17 cellular contexts compared by ENCODE assay signal in genomic region chr11:2709429-2709828, GRCh38. TPM values are rescaled to one million over a fixed set of nuclear protein-coding genes. Genes with fewer than 3 reads are reported as not detected.
DNase-seq lines count a peak whose midpoint lies in the region; ATAC-seq and TF ChIP-seq lines count a peak whose summit lies in the region.
"Had no signal": no experiment of that assay in that cellular context is flagged by ENCODE, and none has a peak within 500 bp of the region (broad histone marks: within the 10 kb centered on the region; RNA-seq: fewer than 3 reads in every experiment).

No MANE protein-coding gene starts in this region.

- H3K9me3 ChIP-seq in adrenal gland (replicated peaks in 1 of 3) (no peaks in the 10 kb centered on the region), gastroesophageal sphincter (peaks cover 0 to 7% (median 0%) of the 10 kb centered on the region in 3 donors), vagina (no peaks in the 10 kb centered on the region)
- H3K9me3 ChIP-seq: ascending aorta, Peyer's patch had no signal

- H3K27ac ChIP-seq in adrenal gland = peak overlapping the region in 3 of 5 donors; percentile 29 to 74 (median 41)
- peak overlapping the region; percentile 54 to 90 (median 89) for H3K27ac ChIP-seq in gastroesophageal sphincter
- H3K27ac ChIP-seq in vagina = peak overlapping the region; percentile 85

- WGBS in adrenal gland, 4 donors = 59 to 74% (median 61%) methylated on average over 8 of the region's 8 CpGs
- WGBS in gastroesophageal sphincter (ENCODE audit: low coverage in 1 of 2), 2 donors = 8 to 23% methylated on average over 8 of the region's 8 CpGs

- H3K27ac Mint-ChIP-seq in nephron progenitor cell (no peak overlapping the region), progenitor cell of endocrine pancreas (no peak overlapping the region)
- H3K27ac Mint-ChIP-seq: CD8-positive, alpha-beta T cell; stimulated activated naive CD8-positive, alpha-beta T cell treated with anti-CD3 and anti-CD28 coated beads, Interleukin-15, Interleukin-2, amounts not matched to agents 100 ng/mL and 50 ng/mL, for 24 hours; T-helper 17 cell had no signal

- H3K4me1 Mint-ChIP-seq in nephron progenitor cell = peaks cover 61% of the 10 kb centered on the region
- H3K4me1 Mint-ChIP-seq in progenitor cell of endocrine pancreas (ENCODE audit: low read depth) = peaks cover 2% of the 10 kb centered on the region
- H3K4me1 Mint-ChIP-seq: T-helper 17 cell had no signal

- H3K36me3 Mint-ChIP-seq in nephron progenitor cell (ENCODE audit: low read depth) = peaks cover 4% of the 10 kb centered on the region
- H3K36me3 Mint-ChIP-seq in progenitor cell of endocrine pancreas (ENCODE audit: insufficient read depth) = no peaks in the 10 kb centered on the region

- TF ChIP-seq EP300 in gastroesophageal sphincter (IDR thresholded peaks at IDR 0.05) = no peak

- TF ChIP-seq CTCF in adrenal gland (IDR thresholded peaks at IDR 0.05) (no peak), gastroesophageal sphincter (IDR thresholded peaks at IDR 0.05) (no peak), nephron progenitor cell (IDR thresholded peaks at IDR 0.05) (no peak), vagina (IDR thresholded peaks at IDR 0.05) (no peak), progenitor cell of endocrine pancreas (IDR thresholded peaks at IDR 0.05; ENCODE audit: unreplicated experiment) (no peak)

- TF ChIP-seq POLR2A in adrenal gland (IDR thresholded peaks at IDR 0.05) (no peak), gastroesophageal sphincter (IDR thresholded peaks at IDR 0.05) (no peak), vagina (IDR thresholded peaks at IDR 0.05) (no peak)

- H3K36me3 ChIP-seq in adrenal gland (replicated peaks in 1 of 2) (peaks cover 0 to 7% of the 10 kb centered on the region in 2 donors), gastroesophageal sphincter (no peaks in the 10 kb centered on the region), vagina (no peaks in the 10 kb centered on the region)
- H3K36me3 ChIP-seq: ascending aorta, heart right ventricle, Peyer's patch had no signal

- peak overlapping the region; percentile 1 for H3K4me3 Mint-ChIP-seq in nephron progenitor cell
- H3K4me3 Mint-ChIP-seq in progenitor cell of endocrine pancreas (ENCODE audit: low read depth) = no peak overlapping the region
- H3K4me3 Mint-ChIP-seq: CD8-positive, alpha-beta T cell; stimulated activated naive CD8-positive, alpha-beta T cell treated with anti-CD3 and anti-CD28 coated beads, Interleukin-15, Interleukin-2, amounts not matched to agents 100 ng/mL and 50 ng/mL, for 24 hours; T-helper 17 cell had no signal

- DNase-seq in adrenal gland = no peak
- no peak for DNase-seq in nephron progenitor cell
- DNase-seq in vagina (ENCODE audit: extremely low spot score in 2 of 2) = no peak
- no peak for DNase-seq in progenitor cell of endocrine pancreas (ENCODE audit: low spot score, unreplicated experiment)
- DNase-seq in left colon = no peak
- DNase-seq: activated CD4-positive, alpha-beta T cell treated with anti-CD3 and anti-CD28 coated beads for 48 hours; activated T-cell treated with anti-CD3 and anti-CD28 coated beads, Interleukin-2, amount 50 U/mL, for 48 hours; CD8-positive, alpha-beta T cell; NCI-H446; Peyer's patch; T-helper 17 cell had no signal

- H3K27me3 Mint-ChIP-seq in nephron progenitor cell (ENCODE audit: low read depth, poor library complexity) (peaks cover 13% of the 10 kb centered on the region), progenitor cell of endocrine pancreas (peaks cover 10% of the 10 kb centered on the region)
- H3K27me3 Mint-ChIP-seq: stimulated activated naive CD8-positive, alpha-beta T cell treated with anti-CD3 and anti-CD28 coated beads, Interleukin-15, Interleukin-2, amounts not matched to agents 100 ng/mL and 50 ng/mL, for 24 hours; T-helper 17 cell had no signal

- H3K27me3 ChIP-seq in adrenal gland = no peaks in the 10 kb centered on the region
- no peaks in the 10 kb centered on the region for H3K27me3 ChIP-seq in gastroesophageal sphincter
- H3K27me3 ChIP-seq in vagina = no peaks in the 10 kb centered on the region
- H3K27me3 ChIP-seq: ascending aorta, heart right ventricle, Peyer's patch had no signal

- H3K9me3 Mint-ChIP-seq in nephron progenitor cell = peaks cover 25% of the 10 kb centered on the region
- peaks cover 12% of the 10 kb centered on the region for H3K9me3 Mint-ChIP-seq in progenitor cell of endocrine pancreas (ENCODE audit: low read depth)
- H3K9me3 Mint-ChIP-seq: stimulated activated naive CD8-positive, alpha-beta T cell treated with anti-CD3 and anti-CD28 coated beads, Interleukin-15, Interleukin-2, amounts not matched to agents 100 ng/mL and 50 ng/mL, for 24 hours had no signal

- intact Hi-C loops in adrenal gland (cut with DNase I) (no loop called here), vagina (cut with DNase I) (no loop called here), left colon (cut with DNase I, micrococcal nuclease) (loop anchor here in 1 of 2 donors (10.0 kb wide), 1 partner anchor 175 kb away; the partner anchor contains the start of gene CDKN1C)

- no peak overlapping the region for H3K4me3 ChIP-seq in adrenal gland
- H3K4me3 ChIP-seq in gastroesophageal sphincter = peak overlapping the region in 1 of 2 donors; percentile 32
- H3K4me3 ChIP-seq in vagina = peak overlapping the region in 1 of 2 donors; percentile 35

- ATAC-seq in gastroesophageal sphincter (peak; percentile 64), left colon (no peak), GM21529 (IDR thresholded peaks at IDR 0.05; ENCODE audit: unreplicated experiment) (no peak)
- ATAC-seq: CD8-positive, alpha-beta T cell; HCT116; T-helper 17 cell had no signal

- H3K4me1 ChIP-seq in adrenal gland (replicated peaks in 1 of 2) = peaks cover 0 to 4% of the 10 kb centered on the region in 2 donors
- H3K4me1 ChIP-seq in gastroesophageal sphincter = peaks cover 0 to 34% (median 4%) of the 10 kb centered on the region in 3 donors
- H3K4me1 ChIP-seq in vagina = peaks cover 30% of the 10 kb centered on the region

RNA-seq across cellular contexts. Expression of gene KCNQ1OT1, which starts 9.6 kb away (rescaled TPM):
- total RNA-seq in adrenal gland (1 to 10 TPM in 4 of 8 donors, under 1 TPM in 4; 0.55 to 3.6 (median 1.4) TPM), gastroesophageal sphincter (1 to 10 TPM in 3 of 4 donors, under 1 TPM in 1; 0.52 to 3.3 (median 1.4) TPM), vagina (3.4 TPM), progenitor cell of endocrine pancreas (18.0 and 18.7 TPM in 2 replicates), left colon (1 to 10 TPM; 1.1 to 1.9 TPM)
- 1 to 10 TPM in 1 of 3 donors, under 1 TPM in 2; 0.15 to 1.4 (median 0.17) TPM for polyA plus RNA-seq in adrenal gland
